1 cellular context compared by ENCODE assay signal in the genomic region with DNA sequence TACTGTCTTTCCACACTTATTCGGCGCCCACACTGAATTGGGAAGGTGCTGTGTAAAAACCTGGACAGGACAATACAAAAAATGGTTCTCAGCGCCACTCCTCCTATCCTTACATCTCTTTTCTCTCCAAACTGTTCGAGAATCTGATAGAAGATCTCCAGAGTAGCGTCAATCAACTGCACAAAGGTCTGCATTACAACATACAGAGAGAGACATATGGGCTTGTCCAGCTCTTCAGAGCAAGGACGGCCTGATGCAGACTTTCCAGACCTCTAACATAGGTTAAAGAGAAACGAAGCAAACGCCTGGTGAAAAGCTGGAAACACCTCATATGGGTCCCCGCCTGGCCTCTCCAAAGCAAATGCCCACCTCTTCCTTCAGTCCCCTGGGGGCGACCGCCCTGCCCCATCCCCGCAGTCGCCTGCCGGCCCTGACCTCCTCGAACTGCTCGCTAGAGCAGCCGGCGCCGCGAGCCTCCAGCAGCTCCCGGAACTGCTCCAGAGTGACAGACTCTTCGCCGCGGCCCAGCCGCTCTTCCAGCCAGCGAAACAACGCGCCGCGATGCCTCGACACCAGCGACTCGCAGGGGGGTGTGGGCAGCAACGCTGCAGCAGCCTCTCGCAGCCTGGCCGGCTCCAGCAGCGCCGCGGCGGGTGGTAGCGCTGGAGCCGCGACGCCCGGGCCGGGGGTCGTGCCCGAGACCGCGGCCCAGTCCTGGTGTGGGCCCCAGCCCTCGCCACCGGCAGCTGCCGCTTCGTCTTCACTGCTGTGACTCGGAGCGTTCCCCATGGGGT.
TF ChIP-seq lines count a peak whose summit lies in the region.

No MANE protein-coding gene starts in this region.

TF ChIP-seq in GM23338, 12 proteins besides CTCF, POLR2A, EP300 and RAD21 (continued from another document):
- TF ChIP-seq, protein P1, sequence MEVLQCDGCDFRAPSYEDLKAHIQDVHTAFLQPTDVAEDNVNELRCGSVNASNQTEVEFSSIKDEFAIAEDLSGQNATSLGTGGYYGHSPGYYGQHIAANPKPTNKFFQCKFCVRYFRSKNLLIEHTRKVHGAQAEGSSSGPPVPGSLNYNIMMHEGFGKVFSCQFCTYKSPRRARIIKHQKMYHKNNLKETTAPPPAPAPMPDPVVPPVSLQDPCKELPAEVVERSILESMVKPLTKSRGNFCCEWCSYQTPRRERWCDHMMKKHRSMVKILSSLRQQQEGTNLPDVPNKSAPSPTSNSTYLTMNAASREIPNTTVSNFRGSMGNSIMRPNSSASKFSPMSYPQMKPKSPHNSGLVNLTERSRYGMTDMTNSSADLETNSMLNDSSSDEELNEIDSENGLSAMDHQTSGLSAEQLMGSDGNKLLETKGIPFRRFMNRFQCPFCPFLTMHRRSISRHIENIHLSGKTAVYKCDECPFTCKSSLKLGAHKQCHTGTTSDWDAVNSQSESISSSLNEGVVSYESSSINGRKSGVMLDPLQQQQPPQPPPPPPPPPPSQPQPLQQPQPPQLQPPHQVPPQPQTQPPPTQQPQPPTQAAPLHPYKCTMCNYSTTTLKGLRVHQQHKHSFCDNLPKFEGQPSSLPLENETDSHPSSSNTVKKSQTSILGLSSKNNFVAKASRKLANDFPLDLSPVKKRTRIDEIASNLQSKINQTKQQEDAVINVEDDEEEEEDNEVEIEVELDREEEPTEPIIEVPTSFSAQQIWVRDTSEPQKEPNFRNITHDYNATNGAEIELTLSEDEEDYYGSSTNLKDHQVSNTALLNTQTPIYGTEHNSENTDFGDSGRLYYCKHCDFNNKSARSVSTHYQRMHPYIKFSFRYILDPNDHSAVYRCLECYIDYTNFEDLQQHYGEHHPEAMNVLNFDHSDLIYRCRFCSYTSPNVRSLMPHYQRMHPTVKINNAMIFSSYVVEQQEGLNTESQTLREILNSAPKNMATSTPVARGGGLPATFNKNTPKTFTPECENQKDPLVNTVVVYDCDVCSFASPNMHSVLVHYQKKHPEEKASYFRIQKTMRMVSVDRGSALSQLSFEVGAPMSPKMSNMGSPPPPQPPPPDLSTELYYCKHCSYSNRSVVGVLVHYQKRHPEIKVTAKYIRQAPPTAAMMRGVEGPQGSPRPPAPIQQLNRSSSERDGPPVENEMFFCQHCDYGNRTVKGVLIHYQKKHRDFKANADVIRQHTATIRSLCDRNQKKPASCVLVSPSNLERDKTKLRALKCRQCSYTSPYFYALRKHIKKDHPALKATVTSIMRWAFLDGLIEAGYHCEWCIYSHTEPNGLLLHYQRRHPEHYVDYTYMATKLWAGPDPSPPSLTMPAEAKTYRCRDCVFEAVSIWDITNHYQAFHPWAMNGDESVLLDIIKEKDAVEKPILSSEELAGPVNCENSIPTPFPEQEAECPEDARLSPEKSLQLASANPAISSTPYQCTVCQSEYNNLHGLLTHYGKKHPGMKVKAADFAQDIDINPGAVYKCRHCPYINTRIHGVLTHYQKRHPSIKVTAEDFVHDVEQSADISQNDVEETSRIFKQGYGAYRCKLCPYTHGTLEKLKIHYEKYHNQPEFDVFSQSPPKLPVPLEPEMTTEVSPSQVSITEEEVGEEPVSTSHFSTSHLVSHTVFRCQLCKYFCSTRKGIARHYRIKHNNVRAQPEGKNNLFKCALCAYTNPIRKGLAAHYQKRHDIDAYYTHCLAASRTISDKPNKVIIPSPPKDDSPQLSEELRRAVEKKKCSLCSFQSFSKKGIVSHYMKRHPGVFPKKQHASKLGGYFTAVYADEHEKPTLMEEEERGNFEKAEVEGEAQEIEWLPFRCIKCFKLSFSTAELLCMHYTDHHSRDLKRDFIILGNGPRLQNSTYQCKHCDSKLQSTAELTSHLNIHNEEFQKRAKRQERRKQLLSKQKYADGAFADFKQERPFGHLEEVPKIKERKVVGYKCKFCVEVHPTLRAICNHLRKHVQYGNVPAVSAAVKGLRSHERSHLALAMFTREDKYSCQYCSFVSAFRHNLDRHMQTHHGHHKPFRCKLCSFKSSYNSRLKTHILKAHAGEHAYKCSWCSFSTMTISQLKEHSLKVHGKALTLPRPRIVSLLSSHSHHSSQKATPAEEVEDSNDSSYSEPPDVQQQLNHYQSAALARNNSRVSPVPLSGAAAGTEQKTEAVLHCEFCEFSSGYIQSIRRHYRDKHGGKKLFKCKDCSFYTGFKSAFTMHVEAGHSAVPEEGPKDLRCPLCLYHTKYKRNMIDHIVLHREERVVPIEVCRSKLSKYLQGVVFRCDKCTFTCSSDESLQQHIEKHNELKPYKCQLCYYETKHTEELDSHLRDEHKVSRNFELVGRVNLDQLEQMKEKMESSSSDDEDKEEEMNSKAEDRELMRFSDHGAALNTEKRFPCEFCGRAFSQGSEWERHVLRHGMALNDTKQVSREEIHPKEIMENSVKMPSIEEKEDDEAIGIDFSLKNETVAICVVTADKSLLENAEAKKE (CRISPR knock-in tag; IDR thresholded peaks at IDR 0.05), result no peak
- TF ChIP-seq, protein P2, sequence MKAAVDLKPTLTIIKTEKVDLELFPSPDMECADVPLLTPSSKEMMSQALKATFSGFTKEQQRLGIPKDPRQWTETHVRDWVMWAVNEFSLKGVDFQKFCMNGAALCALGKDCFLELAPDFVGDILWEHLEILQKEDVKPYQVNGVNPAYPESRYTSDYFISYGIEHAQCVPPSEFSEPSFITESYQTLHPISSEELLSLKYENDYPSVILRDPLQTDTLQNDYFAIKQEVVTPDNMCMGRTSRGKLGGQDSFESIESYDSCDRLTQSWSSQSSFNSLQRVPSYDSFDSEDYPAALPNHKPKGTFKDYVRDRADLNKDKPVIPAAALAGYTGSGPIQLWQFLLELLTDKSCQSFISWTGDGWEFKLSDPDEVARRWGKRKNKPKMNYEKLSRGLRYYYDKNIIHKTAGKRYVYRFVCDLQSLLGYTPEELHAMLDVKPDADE (IDR thresholded peaks at IDR 0.05), result no peak
- TF ChIP-seq, protein P3, sequence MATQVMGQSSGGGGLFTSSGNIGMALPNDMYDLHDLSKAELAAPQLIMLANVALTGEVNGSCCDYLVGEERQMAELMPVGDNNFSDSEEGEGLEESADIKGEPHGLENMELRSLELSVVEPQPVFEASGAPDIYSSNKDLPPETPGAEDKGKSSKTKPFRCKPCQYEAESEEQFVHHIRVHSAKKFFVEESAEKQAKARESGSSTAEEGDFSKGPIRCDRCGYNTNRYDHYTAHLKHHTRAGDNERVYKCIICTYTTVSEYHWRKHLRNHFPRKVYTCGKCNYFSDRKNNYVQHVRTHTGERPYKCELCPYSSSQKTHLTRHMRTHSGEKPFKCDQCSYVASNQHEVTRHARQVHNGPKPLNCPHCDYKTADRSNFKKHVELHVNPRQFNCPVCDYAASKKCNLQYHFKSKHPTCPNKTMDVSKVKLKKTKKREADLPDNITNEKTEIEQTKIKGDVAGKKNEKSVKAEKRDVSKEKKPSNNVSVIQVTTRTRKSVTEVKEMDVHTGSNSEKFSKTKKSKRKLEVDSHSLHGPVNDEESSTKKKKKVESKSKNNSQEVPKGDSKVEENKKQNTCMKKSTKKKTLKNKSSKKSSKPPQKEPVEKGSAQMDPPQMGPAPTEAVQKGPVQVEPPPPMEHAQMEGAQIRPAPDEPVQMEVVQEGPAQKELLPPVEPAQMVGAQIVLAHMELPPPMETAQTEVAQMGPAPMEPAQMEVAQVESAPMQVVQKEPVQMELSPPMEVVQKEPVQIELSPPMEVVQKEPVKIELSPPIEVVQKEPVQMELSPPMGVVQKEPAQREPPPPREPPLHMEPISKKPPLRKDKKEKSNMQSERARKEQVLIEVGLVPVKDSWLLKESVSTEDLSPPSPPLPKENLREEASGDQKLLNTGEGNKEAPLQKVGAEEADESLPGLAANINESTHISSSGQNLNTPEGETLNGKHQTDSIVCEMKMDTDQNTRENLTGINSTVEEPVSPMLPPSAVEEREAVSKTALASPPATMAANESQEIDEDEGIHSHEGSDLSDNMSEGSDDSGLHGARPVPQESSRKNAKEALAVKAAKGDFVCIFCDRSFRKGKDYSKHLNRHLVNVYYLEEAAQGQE (IDR thresholded peaks at IDR 0.05; ENCODE audit: unreplicated experiment), result no peak
- TF ChIP-seq CREB1 (CRISPR knock-in tag; IDR thresholded peaks at IDR 0.05; ENCODE audit: low read depth), result no peak
